In genomic region chr6:37960139-37960935, GRCh38 we compare ENCODE assay signal across 20 cellular contexts.
"Had no signal": no experiment of that assay in that cellular context is flagged by ENCODE, and none has a peak within 500 bp of the region (broad histone marks: within the 10 kb centered on the region; RNA-seq: fewer than 3 reads in every experiment).

No MANE protein-coding gene starts in this region.

- H3K4me3 ChIP-seq: coronary artery, lung, pancreas, smooth muscle cell, thyroid gland had no signal

- H3K27me3 ChIP-seq: brain microvascular endothelial cell, pancreas, thyroid gland had no signal

- H3K4me2 ChIP-seq: smooth muscle cell had no signal

- ATAC-seq: natural killer cell; pancreas; sciatic nerve; stimulated activated effector memory CD8-positive, alpha-beta T cell treated with anti-CD3 and anti-CD28 coated beads, Interleukin-12 subunit alpha, Interleukin-12 subunit beta, amount 100 ng/mL, for 72 hours had no signal

- H3K36me3 ChIP-seq: brain microvascular endothelial cell, pancreas, thyroid gland had no signal

- FAIRE-seq: endometrium, keratinocyte, pancreas had no signal

- DNase-seq: activated CD4-positive, alpha-beta T cell treated with anti-CD3 and anti-CD28 coated beads, Interleukin-2, amount 50 U/mL, for 4 hours; activated CD4-positive, CD25-positive, alpha-beta regulatory T cell; activated naive CD4-positive, alpha-beta T cell treated with Interleukin-2 at 50 U/mL for 16 hours; anterior cingulate cortex; brain microvascular endothelial cell; central memory CD4-positive, alpha-beta T cell; erythroblast; foreskin melanocyte; natural killer cell; pancreas; stimulated activated CD4-positive, alpha-beta T cell treated with anti-CD3 and anti-CD28 coated beads, Interleukin-4, amount 100 ng/mL, for 24 hours; T1000; thyroid gland had no signal

- H3K9me3 ChIP-seq: pancreas, thyroid gland had no signal

- H3K27ac ChIP-seq: brain microvascular endothelial cell, coronary artery, pancreas, thyroid gland had no signal
